ENCODE assay signal across 15 cellular contexts in genomic region chr1:206049293-206049692, GRCh38. TPM values are rescaled to one million over a fixed set of nuclear protein-coding genes. Genes with fewer than 3 reads are reported as not detected.
DNase-seq lines count a peak whose midpoint lies in the region; ATAC-seq, FAIRE-seq and TF ChIP-seq lines count a peak whose summit lies in the region.
"Had no signal": no experiment of that assay in that cellular context is flagged by ENCODE, and none has a peak within 500 bp of the region (broad histone marks: within the 10 kb centered on the region; RNA-seq: fewer than 3 reads in every experiment).

No MANE protein-coding gene starts in this region.

- no peak overlapping the region for H3K4me2 ChIP-seq in SK-N-SH

- no peak overlapping the region for H2AFZ ChIP-seq in SK-N-SH (ENCODE audit: low read depth)

- no peaks in the 10 kb centered on the region for H3K36me3 ChIP-seq in SK-N-SH (replicated peaks in 1 of 2; ENCODE audit: control insufficient read depth in 1 of 2, insufficient read depth in 2 of 2, low read length in 1 of 2)
- H3K36me3 ChIP-seq in small intestine (ENCODE audit: control insufficient read depth in 2 of 2, insufficient read depth in 2 of 2, low read length in 2 of 2) = no peaks in the 10 kb centered on the region
- H3K36me3 ChIP-seq: left lung, upper lobe of left lung had no signal

- peaks cover 11% of the 10 kb centered on the region; the same call in 1 of the 2 replicates for H3K27me3 ChIP-seq in SK-N-SH (ENCODE audit: insufficient read depth)
- no peaks in the 10 kb centered on the region for H3K27me3 ChIP-seq in small intestine (ENCODE audit: control insufficient read depth in 2 of 2, insufficient read depth in 2 of 2, low read length in 2 of 2)
- H3K27me3 ChIP-seq: left lung, upper lobe of left lung had no signal

- no peak overlapping the region for H3K27ac ChIP-seq in SK-N-SH (ENCODE audit: low read depth in 2 of 2, low read length in 1 of 2)
- H3K27ac ChIP-seq in small intestine (ENCODE audit: low read depth in 1 of 2, low read length in 1 of 2) = no peak overlapping the region
- H3K27ac ChIP-seq: left lung, upper lobe of left lung had no signal

- no peaks in the 10 kb centered on the region for H3F3A ChIP-seq in SK-N-SH (replicated peaks; ENCODE audit: insufficient read depth)

- peaks cover 45% of the 10 kb centered on the region for H3K4me1 Mint-ChIP-seq in activated T-cell treated with anti-CD3 and anti-CD28 coated beads, Interleukin-2, amount 50 U/mL, for 24 hours (ENCODE audit: low read depth)
- H3K4me1 Mint-ChIP-seq in naive B cell (peaks cover 58 to 78% (median 61%) of the 10 kb centered on the region in 3 donors), CD14-positive monocyte (peaks cover 58% of the 10 kb centered on the region)

- no peak for TF ChIP-seq RAD21 in SK-N-SH (IDR thresholded peaks at IDR 0.05; ENCODE audit: low read length)

- no peaks in the 10 kb centered on the region for H3K9me3 Mint-ChIP-seq in activated T-cell treated with anti-CD3 and anti-CD28 coated beads, Interleukin-2, amount 50 U/mL, for 24 hours
- peaks cover 0 to 2% (median 0%) of the 10 kb centered on the region in 7 donors for H3K9me3 Mint-ChIP-seq in naive B cell
- no peaks in the 10 kb centered on the region for H3K9me3 Mint-ChIP-seq in CD14-positive monocyte
- H3K9me3 Mint-ChIP-seq: activated T-helper 1 cell treated with anti-CD3 and anti-CD28 coated beads, Interleukin-12 subunit alpha, Interleukin-12 subunit beta, Interleukin-2, Interleukin-4 antibody, amounts not matched to agents 30 ng/mL and 10 ng/mL and 1 ng/mL, durations not matched to agents 14 hours and 24 hours and 36 hours; HFFc6 had no signal

- H3K4me3 Mint-ChIP-seq in activated T-cell treated with anti-CD3 and anti-CD28 coated beads, Interleukin-2, amount 50 U/mL, for 24 hours = no peak overlapping the region
- H3K4me3 Mint-ChIP-seq in naive B cell (peak overlapping the region in 1 of 8 donors; percentile 50), CD14-positive monocyte (no peak overlapping the region)
- H3K4me3 Mint-ChIP-seq: activated T-helper 1 cell treated with anti-CD3 and anti-CD28 coated beads, Interleukin-12 subunit alpha, Interleukin-12 subunit beta, Interleukin-2, Interleukin-4 antibody, amounts not matched to agents 30 ng/mL and 10 ng/mL and 1 ng/mL, durations not matched to agents 14 hours and 24 hours and 36 hours; HFFc6 had no signal

- POLR2A ChIA-PET in SK-N-SH (lab: Yijun Ruan, JAX) = no interaction called here

- no peak overlapping the region for H3K9ac ChIP-seq in SK-N-SH

- H3K4me3 ChIP-seq in SK-N-SH (ENCODE audit: low read depth in 2 of 2, low read length in 1 of 2) (no peak overlapping the region), small intestine (ENCODE audit: low read depth in 1 of 2, low read length in 2 of 2) (no peak overlapping the region)
- H3K4me3 ChIP-seq: left lung, upper lobe of left lung had no signal

- H3K27ac Mint-ChIP-seq in activated T-cell treated with anti-CD3 and anti-CD28 coated beads, Interleukin-2, amount 50 U/mL, for 24 hours = peak overlapping the region; percentile 44
- H3K27ac Mint-ChIP-seq in naive B cell (peak overlapping the region; percentile 53 to 97 (median 94)), CD14-positive monocyte (peak overlapping the region in 2 of 7 donors; percentile 84 to 86)
- H3K27ac Mint-ChIP-seq: activated T-helper 1 cell treated with anti-CD3 and anti-CD28 coated beads, Interleukin-12 subunit alpha, Interleukin-12 subunit beta, Interleukin-2, Interleukin-4 antibody, amounts not matched to agents 30 ng/mL and 10 ng/mL and 1 ng/mL, durations not matched to agents 14 hours and 24 hours and 36 hours; HFFc6 had no signal

- no peaks in the 10 kb centered on the region for H3K36me3 Mint-ChIP-seq in activated T-cell treated with anti-CD3 and anti-CD28 coated beads, Interleukin-2, amount 50 U/mL, for 24 hours (ENCODE audit: low read depth)
- H3K36me3 Mint-ChIP-seq in naive B cell (no peaks in the 10 kb centered on the region), CD14-positive monocyte (peaks cover 0 to 4% of the 10 kb centered on the region in 2 donors)

- no peaks in the 10 kb centered on the region for H3K79me2 ChIP-seq in SK-N-SH (ENCODE audit: insufficient read depth)

- no peak for TF ChIP-seq EP300 in SK-N-SH (IDR thresholded peaks at IDR 0.05; ENCODE audit: borderline replicate concordance in 1 of 2, low read depth in 1 of 2, low read length in 1 of 2)

- no peaks in the 10 kb centered on the region for H3K27me3 Mint-ChIP-seq in activated T-cell treated with anti-CD3 and anti-CD28 coated beads, Interleukin-2, amount 50 U/mL, for 24 hours
- H3K27me3 Mint-ChIP-seq in naive B cell = no peaks in the 10 kb centered on the region
- no peaks in the 10 kb centered on the region for H3K27me3 Mint-ChIP-seq in CD14-positive monocyte (ENCODE audit: low read depth in 3 of 3)

- H3K9me3 ChIP-seq in SK-N-SH (peaks cover 6% of the 10 kb centered on the region; the same call in 1 of the 2 replicates), small intestine (ENCODE audit: control insufficient read depth, low read depth) (no peaks in the 10 kb centered on the region)
- H3K9me3 ChIP-seq: left lung, upper lobe of left lung had no signal

- H4K20me1 ChIP-seq in SK-N-SH (ENCODE audit: insufficient read depth) = no peaks in the 10 kb centered on the region

- TF ChIP-seq CTCF in SK-N-SH (IDR thresholded peaks at IDR 0.05) (no peak), CD14-positive monocyte (IDR thresholded peaks at IDR 0.05) (no peak)

- H3K4me1 ChIP-seq in SK-N-SH (ENCODE audit: control insufficient read depth in 1 of 2, insufficient read depth in 2 of 2, low read depth in 1 of 2, low read length in 1 of 2) = no peaks in the 10 kb centered on the region
- H3K4me1 ChIP-seq in small intestine (ENCODE audit: control insufficient read depth in 2 of 2, insufficient read depth in 1 of 2, low read depth in 1 of 2, low read length in 1 of 2) = peaks cover 0 to 2% of the 10 kb centered on the region in 2 donors

- CTCF ChIA-PET in SK-N-SH (lab: Yijun Ruan, JAX) = no interaction called here

- ATAC-seq in GM21576 (IDR thresholded peaks at IDR 0.05; ENCODE audit: unreplicated experiment) (peak; percentile 48), HG03196 (IDR thresholded peaks at IDR 0.05; ENCODE audit: unreplicated experiment) (peak; percentile 42), naive B cell (ENCODE audit: low read depth in 2 of 2) (peak; percentile 14 to 22)

- no peak for DNase-seq in activated T-cell treated with anti-CD3 and anti-CD28 coated beads, Interleukin-2, amount 50 U/mL, for 24 hours
- DNase-seq in activated T-cell treated with anti-CD3 and anti-CD28 coated beads, Interleukin-2, amount 50 U/mL, for 1 hour = no peak
- DNase-seq in naive B cell (no peak), SK-N-SH (no peak), CD14-positive monocyte (ENCODE audit: low spot score) (no peak), small intestine (no peak)
- DNase-seq: HFFc6; NK-92 treated with Interleukin-12 subunit alpha and Interleukin-12 subunit beta, amount 100 ng/mL, for 24 hours; posterior cingulate gyrus had no signal

- no peaks in the 10 kb centered on the region for H3K9me2 ChIP-seq in SK-N-SH

- no peak for FAIRE-seq in small intestine (lab: Jason Lieb, UNC)

- intact Hi-C loops in CD14-positive monocyte (cut with micrococcal nuclease) = no loop called here

TF ChIP-seq in SK-N-SH, 30 proteins besides CTCF, POLR2A, EP300 and RAD21 (continues in another document):
- no peak for TF ChIP-seq PBX3 (IDR thresholded peaks at IDR 0.05)
- TF ChIP-seq TAF1 (IDR thresholded peaks at IDR 0.05; ENCODE audit: borderline replicate concordance, low read depth, low read length) = no peak
- TF ChIP-seq USF2 (IDR thresholded peaks at IDR 0.05; ENCODE audit: borderline replicate concordance, low read depth, low read length) = no peak

RNA-seq across cellular contexts. Expression of gene RHEX, which starts 3.7 kb away (rescaled TPM):
- 1 to 10 TPM in 2 of 6 donors, under 1 TPM in 4; 0.28 to 5.3 (median 0.60) TPM for polyA plus RNA-seq in naive B cell (ENCODE audit: low read depth in 6 of 6)
- polyA plus RNA-seq in SK-N-SH (2012; rRNA removed) = not detected in 2 replicates
- polyA plus RNA-seq in SK-N-SH (2012; cell fraction: cytosol; rRNA removed) = not detected in 2 replicates
- not detected in 2 replicates for polyA plus RNA-seq in SK-N-SH (2012; cell fraction: nucleus; rRNA removed)
- polyA plus RNA-seq in CD14-positive monocyte = not detected
- 1 to 10 TPM in 2 of 3 donors, not detected in 1; 3.8 to 4.6 TPM for polyA plus RNA-seq in small intestine
- polyA plus RNA-seq: fibroblast of lung had no signal

RNA-seq across cellular contexts. Expression of gene CTSE, which starts 25.6 kb away (rescaled TPM):
- polyA plus RNA-seq in naive B cell (ENCODE audit: low read depth in 6 of 6) = not detected
- not detected in 2 replicates for polyA plus RNA-seq in SK-N-SH (2012; rRNA removed)
- polyA plus RNA-seq in SK-N-SH (2012; cell fraction: cytosol; rRNA removed) = 0.01 TPM in 1 of 2 replicates, not detected in the other
- not detected in 2 replicates for polyA plus RNA-seq in SK-N-SH (2012; cell fraction: nucleus; rRNA removed)
- not detected for polyA plus RNA-seq in CD14-positive monocyte
- polyA plus RNA-seq in small intestine = 100 to 1,000 TPM in 2 of 3 donors, 10 to 100 TPM in 1; 15.6 to 216 (median 209) TPM
- polyA plus RNA-seq: fibroblast of lung had no signal

RNA-seq across cellular contexts. Expression of gene RAB7B, which starts 46.1 kb away (rescaled TPM):
- polyA plus RNA-seq in naive B cell (ENCODE audit: low read depth in 6 of 6) = not detected
- polyA plus RNA-seq in SK-N-SH (2012; rRNA removed) = 0.15 and 0.24 TPM in 2 replicates
- polyA plus RNA-seq in SK-N-SH (2012; cell fraction: cytosol; rRNA removed) = 0.14 and 0.19 TPM in 2 replicates
- polyA plus RNA-seq in SK-N-SH (2012; cell fraction: nucleus; rRNA removed) = 0.24 and 0.29 TPM in 2 replicates
- polyA plus RNA-seq in CD14-positive monocyte = under 1 TPM; 0.41 to 0.52 TPM
- 1 to 10 TPM in 1 of 3 donors, under 1 TPM in 2; 0.45 to 1.1 (median 0.70) TPM for polyA plus RNA-seq in small intestine

Comparison
In these comparisons a context has a peak if more than half of its experiments do, and no peak if none do; other contexts are left out.
1. RNA of gene CTSE, which starts 25.6 kb away (polyA plus RNA-seq): 15.6 to 216 TPM in small intestine; not detected in naive B cell, 0.01 TPM in SK-N-SH and not detected in CD14-positive monocyte; every median in the first group is over 10 times any median in the second.
2. Peak in every context shown above with its lines, with median percentiles within 50 percentile points of each other: ATAC-seq.